ENCODE assay signal across 10 cellular contexts in genomic region chr5:155006265-155006664, GRCh38. TPM values are rescaled to one million over a fixed set of nuclear protein-coding genes. Genes with fewer than 3 reads are reported as not detected.
"Had no signal": no experiment of that assay in that cellular context is flagged by ENCODE, and none has a peak within 500 bp of the region (broad histone marks: within the 10 kb centered on the region; RNA-seq: fewer than 3 reads in every experiment).

No MANE protein-coding gene starts in this region.

RNA-seq across cellular contexts. Expression of gene KIF4B, which starts 7.3 kb away (rescaled TPM):
- total RNA-seq: OCI-LY7, PC-3, PC-9, Peyer's patch, Right ventricle myocardium inferior, Right ventricle myocardium superior, RPMI7951, SJSA1, SK-MEL-5, T-cell had no signal
